Comparison of ENCODE assay signal across 9 cellular contexts in genomic region chr20:52824494-52825216, GRCh38.
"Had no signal": no experiment of that assay in that cellular context is flagged by ENCODE, and none has a peak within 500 bp of the region (broad histone marks: within the 10 kb centered on the region; RNA-seq: fewer than 3 reads in every experiment).

No MANE protein-coding gene starts in this region.

- H3K36me3 Mint-ChIP-seq: stimulated activated naive B cell treated with anti-CD40 and anti-IgM and Interleukin-4, amounts not matched to agents 10 μg/mL and 1 μg/mL and 100 μg/mL, for 72 hours had no signal

- H3K27ac Mint-ChIP-seq: activated B cell treated with CpG ODN at 0.5 μM for 24 hours; stimulated activated naive B cell treated with anti-CD40 and anti-IgM and Interleukin-4, amounts not matched to agents 10 μg/mL and 1 μg/mL and 100 μg/mL, for 72 hours had no signal

- H3K27me3 Mint-ChIP-seq: activated B cell treated with CpG ODN at 0.5 μM for 24 hours had no signal

- ATAC-seq: foreskin keratinocyte; left cardiac atrium; stimulated activated naive B cell treated with anti-CD40 and anti-IgM and Interleukin-4, amounts not matched to agents 10 μg/mL and 1 μg/mL and 100 μg/mL, for 72 hours had no signal

- DNase-seq: activated B cell treated with CpG ODN at 0.5 μM for 24 hours; activated CD8-positive, alpha-beta memory T cell treated with anti-CD3 and anti-CD28 coated beads for 24 hours; activated gamma-delta T cell; foreskin keratinocyte; head of caudate nucleus; left cardiac atrium; naive B cell; SK-N-SH; stimulated activated naive B cell treated with anti-CD40 and anti-IgM and Interleukin-4, amounts not matched to agents 10 μg/mL and 1 μg/mL and 100 μg/mL, for 72 hours had no signal

- H3K4me3 Mint-ChIP-seq: activated B cell treated with CpG ODN at 0.5 μM for 24 hours; naive B cell; stimulated activated naive B cell treated with anti-CD40 and anti-IgM and Interleukin-4, amounts not matched to agents 10 μg/mL and 1 μg/mL and 100 μg/mL, for 72 hours had no signal

- H3K4me1 Mint-ChIP-seq: activated B cell treated with CpG ODN at 0.5 μM for 24 hours; naive B cell; stimulated activated naive B cell treated with anti-CD40 and anti-IgM and Interleukin-4, amounts not matched to agents 10 μg/mL and 1 μg/mL and 100 μg/mL, for 72 hours had no signal
